9 cellular contexts compared by ENCODE assay signal in genomic region chr19:49870309-49870901, GRCh38. TPM values are rescaled to one million over a fixed set of nuclear protein-coding genes. Genes with fewer than 3 reads are reported as not detected.
DNase-seq lines count a peak whose midpoint lies in the region; ATAC-seq, FAIRE-seq and TF ChIP-seq lines count a peak whose summit lies in the region.
"Had no signal": no experiment of that assay in that cellular context is flagged by ENCODE, and none has a peak within 500 bp of the region (broad histone marks: within the 10 kb centered on the region; RNA-seq: fewer than 3 reads in every experiment).

No MANE protein-coding gene starts in this region.

- no peak for TF ChIP-seq POLR2A in esophagus squamous epithelium (IDR thresholded peaks at IDR 0.05)

- FAIRE-seq in pancreas (lab: Jason Lieb, UNC), result no peak

- peak overlapping the region; percentile 73 for H3K4me3 ChIP-seq in CD8-positive, alpha-beta memory T cell (ENCODE audit: low read length)
- H3K4me3 ChIP-seq in esophagus squamous epithelium (peak overlapping the region; percentile 47 to 74 (median 60)), pancreas (peak overlapping the region; percentile 28 to 41 (median 40))

- peak overlapping the region in 7 of 8 donors; percentile 66 to 97 (median 89) for H3K27ac Mint-ChIP-seq in CD8-positive, alpha-beta memory T cell

- intact Hi-C loops in esophagus squamous epithelium (cut with DNase I) (loop anchor here (10.0 kb wide), 1 partner anchor 56 kb away; the partner anchor contains the start of genes FUZ and MED25), pancreas (cut with DNase I) (no loop called here)

- peak in 1 of 5 donors; percentile 49 for DNase-seq in CD8-positive, alpha-beta memory T cell
- DNase-seq in OCI-M1 (lab: John Stamatoyannopoulos, UW), result peak; percentile 61
- no peak for DNase-seq in esophagus squamous epithelium (lab: John Stamatoyannopoulos, UW)
- DNase-seq in pancreas, result peak in 4 of 6 donors; percentile 35 to 85 (median 63)
- no peak for DNase-seq in GM19240 (ENCODE audit: insufficient read length, low spot score)
- DNase-seq in AG08395 (ENCODE audit: low spot score), result no peak
- DNase-seq in GOT3 (lab: John Stamatoyannopoulos, UW), result no peak
- DNase-seq: NCI-H510A had no signal

- H3K36me3 ChIP-seq in CD8-positive, alpha-beta memory T cell (ENCODE audit: insufficient read depth, low read length), result no peaks in the 10 kb centered on the region
- H3K36me3 ChIP-seq in esophagus squamous epithelium (peaks cover 0 to 40% (median 3%) of the 10 kb centered on the region in 3 donors), pancreas (no peaks in the 10 kb centered on the region)

- peaks cover 0 to 17% (median 0%) of the 10 kb centered on the region in 3 donors for H3K36me3 Mint-ChIP-seq in CD8-positive, alpha-beta memory T cell

- H3K27me3 ChIP-seq in CD8-positive, alpha-beta memory T cell (ENCODE audit: insufficient read depth, low read length, poor library complexity, severe bottlenecking), result no peaks in the 10 kb centered on the region
- H3K27me3 ChIP-seq in esophagus squamous epithelium, result no peaks in the 10 kb centered on the region
- no peaks in the 10 kb centered on the region for H3K27me3 ChIP-seq in pancreas

- H3K27me3 Mint-ChIP-seq in CD8-positive, alpha-beta memory T cell, result peaks cover 0 to 4% of the 10 kb centered on the region in 2 donors

- peak overlapping the region; percentile 71 for H3K27ac ChIP-seq in CD8-positive, alpha-beta memory T cell (ENCODE audit: low read depth, low read length)
- H3K27ac ChIP-seq in esophagus squamous epithelium, result peak overlapping the region; percentile 91 to 92 (median 92)
- peak overlapping the region; percentile 36 to 94 (median 86) for H3K27ac ChIP-seq in pancreas

- H3K4me1 ChIP-seq in CD8-positive, alpha-beta memory T cell (ENCODE audit: insufficient read depth, low read length), result peaks cover 44% of the 10 kb centered on the region
- H3K4me1 ChIP-seq in esophagus squamous epithelium (peaks cover 34 to 79% (median 50%) of the 10 kb centered on the region in 3 donors), pancreas (peaks cover 16 to 34% (median 22%) of the 10 kb centered on the region in 3 donors)

- H3K9me3 Mint-ChIP-seq in CD8-positive, alpha-beta memory T cell, result peaks cover 0 to 3% (median 0%) of the 10 kb centered on the region in 5 donors

- H3K9me3 ChIP-seq in CD8-positive, alpha-beta memory T cell (ENCODE audit: low read length), result no peaks in the 10 kb centered on the region
- H3K9me3 ChIP-seq in esophagus squamous epithelium, result no peaks in the 10 kb centered on the region
- no peaks in the 10 kb centered on the region for H3K9me3 ChIP-seq in pancreas

- peak overlapping the region in 2 of 7 donors; percentile 84 to 86 for H3K4me3 Mint-ChIP-seq in CD8-positive, alpha-beta memory T cell

- CTCF ChIA-PET in CD8-positive, alpha-beta memory T cell (lab: Charles Lee), result interaction anchor here (1.8 kb wide), 1 partner anchor 20 kb away, joined by 6 read pairs; no protein-coding TSS in a partner anchor

- POLR2A ChIA-PET in CD8-positive, alpha-beta memory T cell (lab: Charles Lee), result interaction anchor here (0.6 to 1.1 kb wide), 2 partner anchors 11 to 191 kb away, joined by 3 to 4 read pairs; no protein-coding TSS in a partner anchor

- TF ChIP-seq CTCF in esophagus squamous epithelium (IDR thresholded peaks at IDR 0.05), result no peak
- TF ChIP-seq CTCF in pancreas (IDR thresholded peaks at IDR 0.05), result no peak

- ATAC-seq in pancreas (no peak), HG02571 (IDR thresholded peaks at IDR 0.05; ENCODE audit: unreplicated experiment) (no peak)

- peaks cover 21 to 36% (median 27%) of the 10 kb centered on the region in 3 donors for H3K4me1 Mint-ChIP-seq in CD8-positive, alpha-beta memory T cell

- WGBS in esophagus squamous epithelium, 2 donors, result 75 to 94% methylated on average over 7 to 9 of the region's 15 CpGs
- WGBS in pancreas, 2 donors, result 72% methylated on average over 15 of the region's 15 CpGs

RNA-seq across cellular contexts. Expression of gene PNKP, which starts 3.0 kb away (rescaled TPM):
- 10 to 100 TPM; 91.6 to 98.7 TPM for total RNA-seq in CD8-positive, alpha-beta memory T cell
- polyA plus RNA-seq in CD8-positive, alpha-beta memory T cell, result 28.4 TPM
- total RNA-seq in esophagus squamous epithelium (10 to 100 TPM; 33.3 to 42.3 (median 36.3) TPM), pancreas (10 to 100 TPM; 28.7 to 52.4 (median 34.6) TPM)
- 100 to 1,000 TPM in 1 of 2 donors, 10 to 100 TPM in 1; 76.0 to 154 TPM for polyA plus RNA-seq in pancreas

RNA-seq across cellular contexts. Expression of gene AKT1S1, which starts 6.8 kb away (rescaled TPM):
- total RNA-seq in CD8-positive, alpha-beta memory T cell, result 10 to 100 TPM; 32.8 to 33.6 TPM
- polyA plus RNA-seq in CD8-positive, alpha-beta memory T cell, result 4.7 TPM
- total RNA-seq in esophagus squamous epithelium (10 to 100 TPM; 16.2 to 31.0 (median 20.4) TPM), pancreas (10 to 100 TPM; 13.8 to 22.1 (median 16.2) TPM)
- 10 to 100 TPM; 22.7 to 31.1 TPM for polyA plus RNA-seq in pancreas

RNA-seq across cellular contexts. Expression of gene TBC1D17, which starts 7.1 kb away (rescaled TPM):
- total RNA-seq in CD8-positive, alpha-beta memory T cell, result 10 to 100 TPM; 31.7 to 33.5 TPM
- 16.8 TPM for polyA plus RNA-seq in CD8-positive, alpha-beta memory T cell
- 10 to 100 TPM in 3 of 4 donors, 1 to 10 TPM in 1; 6.7 to 25.9 (median 16.9) TPM for total RNA-seq in esophagus squamous epithelium
- 10 to 100 TPM; 21.0 to 34.3 (median 29.9) TPM for total RNA-seq in pancreas
- polyA plus RNA-seq in pancreas, result 10 to 100 TPM; 74.0 to 99.3 TPM

RNA-seq across cellular contexts. Expression of gene PTOV1, which starts 19.4 kb away (rescaled TPM):
- total RNA-seq in CD8-positive, alpha-beta memory T cell, result 10 to 100 TPM; 91.9 to 93.7 TPM
- 47.7 TPM for polyA plus RNA-seq in CD8-positive, alpha-beta memory T cell
- total RNA-seq in esophagus squamous epithelium, result 10 to 100 TPM; 31.3 to 57.0 (median 45.2) TPM
- 100 to 1,000 TPM in 1 of 6 donors, 10 to 100 TPM in 5; 48.8 to 116 (median 72.8) TPM for total RNA-seq in pancreas
- 100 to 1,000 TPM; 177 to 191 TPM for polyA plus RNA-seq in pancreas

RNA-seq across cellular contexts. Expression of gene IL4I1, which starts 26.3 kb away (rescaled TPM):
- total RNA-seq in CD8-positive, alpha-beta memory T cell, result 10 to 100 TPM; 35.6 to 39.1 TPM
- 13.1 TPM for polyA plus RNA-seq in CD8-positive, alpha-beta memory T cell
- total RNA-seq in esophagus squamous epithelium (under 1 TPM; 0.56 to 0.91 (median 0.73) TPM), pancreas (1 to 10 TPM in 2 of 6 donors, under 1 TPM in 4; 0.23 to 4.0 (median 0.63) TPM)
- 1 to 10 TPM in 1 of 2 donors, under 1 TPM in 1; 0.45 to 1.1 TPM for polyA plus RNA-seq in pancreas

Comparison
In these comparisons a context has a peak if more than half of its experiments do, and no peak if none do; other contexts are left out.
1. DNase-seq: peak in OCI-M1 (single experiment) and pancreas (4 of 6); none in esophagus squamous epithelium (single experiment), GM19240 (single experiment), AG08395 (single experiment) and GOT3 (single experiment).
2. Peak in every context shown above with its lines, with median percentiles within 50 percentile points of each other: H3K27ac ChIP-seq and H3K4me3 ChIP-seq.